27 cellular contexts compared by ENCODE assay signal in the genomic region with DNA sequence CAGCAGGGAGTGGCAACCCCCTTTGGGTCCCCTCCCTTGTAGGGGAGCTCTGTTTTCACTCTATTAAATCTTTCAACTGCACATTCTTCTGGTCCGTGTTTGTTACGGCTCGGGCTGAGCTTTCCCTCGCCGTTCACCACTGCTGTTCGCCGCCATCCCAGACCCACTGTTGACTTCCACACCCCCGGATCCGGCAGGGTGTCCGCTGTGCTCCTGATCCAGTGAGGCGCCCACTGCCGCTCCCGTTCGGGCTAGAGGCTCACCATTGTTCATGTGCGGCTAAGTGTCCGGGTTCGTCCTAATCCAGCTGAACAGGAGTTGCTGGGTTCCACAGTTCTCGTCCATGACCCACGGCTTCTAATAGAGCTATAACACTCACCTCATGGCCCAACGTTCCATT.
"Had no signal": no experiment of that assay in that cellular context is flagged by ENCODE, and none has a peak within 500 bp of the region (broad histone marks: within the 10 kb centered on the region; RNA-seq: fewer than 3 reads in every experiment).

No MANE protein-coding gene starts in this region.

- H3K27ac Mint-ChIP-seq: dendritic cell treated with granulocyte-macrophage colony-stimulating factor and Interleukin-4, amounts not matched to agents 40 ng/mL and 50 ng/mL, for 4 days; effector memory CD8-positive, alpha-beta T cell; endodermal cell; mesothelial cell of epicardium had no signal

- H3K4me1 Mint-ChIP-seq: endodermal cell, mesothelial cell of epicardium had no signal

- H3K36me3 Mint-ChIP-seq: mesothelial cell of epicardium had no signal

- H3K27me3 Mint-ChIP-seq: dendritic cell treated with granulocyte-macrophage colony-stimulating factor and Interleukin-4, amounts not matched to agents 40 ng/mL and 50 ng/mL, for 4 days; effector memory CD8-positive, alpha-beta T cell had no signal

- H3K27me3 ChIP-seq: colonic mucosa, esophagus squamous epithelium, gastrocnemius medialis, heart right ventricle, left lung had no signal

- H3K4me3 ChIP-seq: colonic mucosa, esophagus squamous epithelium, gastrocnemius medialis, heart right ventricle, left lung, lower lobe of right lung, mucosa of descending colon had no signal

- H3K4me3 Mint-ChIP-seq: dendritic cell treated with granulocyte-macrophage colony-stimulating factor and Interleukin-4, amounts not matched to agents 40 ng/mL and 50 ng/mL, for 4 days; effector memory CD8-positive, alpha-beta T cell; endodermal cell; mesothelial cell of epicardium had no signal

- H3K4me1 ChIP-seq: colonic mucosa, esophagus squamous epithelium, gastrocnemius medialis, heart right ventricle, left lung, lower lobe of right lung had no signal

- H3K9me3 ChIP-seq: colonic mucosa, esophagus squamous epithelium, gastrocnemius medialis, heart right ventricle, left lung, lower lobe of right lung, mucosa of descending colon had no signal

- DNase-seq: colonic mucosa; cortex of kidney; effector CD8-positive, alpha-beta T cell; effector memory CD8-positive, alpha-beta T cell; endodermal cell; erythroblast; esophagus squamous epithelium; foreskin fibroblast; foreskin melanocyte; gastrocnemius medialis; glutamatergic neuron; head of caudate nucleus; heart right ventricle; hippocampal formation; left cardiac atrium; left lung; left ventricle myocardium superior; lower lobe of right lung; mesenchymal stem cell; mucosa of descending colon had no signal

- H3K36me3 ChIP-seq: colonic mucosa, esophagus squamous epithelium, gastrocnemius medialis, heart right ventricle, left lung, lower lobe of right lung had no signal

- ATAC-seq: effector memory CD8-positive, alpha-beta T cell; esophagus mucosa; gastrocnemius medialis; heart right ventricle; left cardiac atrium; left lung; left ventricle myocardium superior; lower lobe of right lung; mucosa of descending colon had no signal

- H3K27ac ChIP-seq: colonic mucosa, epithelial cell of prostate, esophagus squamous epithelium, gastrocnemius medialis, heart right ventricle, left lung, lower lobe of right lung had no signal

- FAIRE-seq: endometrium, islet of Langerhans, keratinocyte had no signal
